10 cellular contexts compared by ENCODE assay signal in genomic region chr1:156858555-156858956, GRCh38. TPM values are rescaled to one million over a fixed set of nuclear protein-coding genes. Genes with fewer than 3 reads are reported as not detected.
DNase-seq lines count a peak whose midpoint lies in the region; ATAC-seq and TF ChIP-seq lines count a peak whose summit lies in the region.
"Had no signal": no experiment of that assay in that cellular context is flagged by ENCODE, and none has a peak within 500 bp of the region (broad histone marks: within the 10 kb centered on the region; RNA-seq: fewer than 3 reads in every experiment).

No MANE protein-coding gene starts in this region.

- peak overlapping the region; percentile 87 for H3K4me3 Mint-ChIP-seq in glutamatergic neuron (ENCODE audit: unreplicated experiment)
- H3K4me3 Mint-ChIP-seq: dendritic cell treated with granulocyte-macrophage colony-stimulating factor and Interleukin-4, amounts not matched to agents 40 ng/mL and 50 ng/mL, for 4 days had no signal

- no peaks in the 10 kb centered on the region for H3K9me3 ChIP-seq in PC-9 (ENCODE audit: insufficient read depth, low read depth)
- no peaks in the 10 kb centered on the region for H3K9me3 ChIP-seq in neuron (ENCODE audit: low read length)

- CTCF ChIA-PET in PC-9 (lab: Charles Lee), result interaction anchor here (0.7 to 1.5 kb wide), 3 partner anchors 38 to 107 kb away, joined by 3 to 8 read pairs (median 3); partner anchors contain the start of gene HDGF

- H3K27ac Mint-ChIP-seq in glutamatergic neuron (ENCODE audit: unreplicated experiment), result peak overlapping the region; percentile 81
- H3K27ac Mint-ChIP-seq: dendritic cell treated with granulocyte-macrophage colony-stimulating factor and Interleukin-4, amounts not matched to agents 40 ng/mL and 50 ng/mL, for 4 days had no signal

- H3K27me3 ChIP-seq in PC-9 (ENCODE audit: insufficient read depth, low read depth), result peaks cover 64% of the 10 kb centered on the region
- peaks cover 83% of the 10 kb centered on the region for H3K27me3 ChIP-seq in neuron (ENCODE audit: insufficient read depth, low read length)

- H3K36me3 Mint-ChIP-seq in glutamatergic neuron (ENCODE audit: unreplicated experiment), result peaks cover 7% of the 10 kb centered on the region

- no peaks in the 10 kb centered on the region for H3F3A ChIP-seq in PC-9 (ENCODE audit: insufficient read depth, low read depth)

- ATAC-seq in GM21723 (IDR thresholded peaks at IDR 0.05; ENCODE audit: unreplicated experiment), result no peak

- H3K9me3 Mint-ChIP-seq in glutamatergic neuron (ENCODE audit: unreplicated experiment), result peaks cover 15% of the 10 kb centered on the region
- H3K9me3 Mint-ChIP-seq: dendritic cell treated with granulocyte-macrophage colony-stimulating factor and Interleukin-4, amounts not matched to agents 40 ng/mL and 50 ng/mL, for 4 days had no signal

- H3K36me3 ChIP-seq in PC-9 (ENCODE audit: low read depth), result no peaks in the 10 kb centered on the region
- no peaks in the 10 kb centered on the region for H3K36me3 ChIP-seq in neuron (ENCODE audit: insufficient read depth, low read length)

- H3K9me2 ChIP-seq in PC-9 (ENCODE audit: insufficient read depth), result no peaks in the 10 kb centered on the region

- H3K4me1 ChIP-seq in PC-9 (replicated peaks; ENCODE audit: insufficient read depth) (peaks cover 12% of the 10 kb centered on the region), neuron (ENCODE audit: insufficient read depth, low read length) (peaks cover 28% of the 10 kb centered on the region)

- BruUV-seq in PC-9 (replicated peaks; lab: Mats Ljungman, UMichigan), result no TSS peak

- H3K79me2 ChIP-seq in PC-9 (ENCODE audit: low read depth), result no peaks in the 10 kb centered on the region

- H3K4me3 ChIP-seq in PC-9 (peak overlapping the region; percentile 40; the same call in 1 of the 2 replicates), neuron (ENCODE audit: low read length) (peak overlapping the region; percentile 3)

- intact Hi-C loops in PC-9 (cut with micrococcal nuclease; ENCODE audit: unreplicated experiment), result loop anchor here (2.0 kb wide), 2 partner anchors 170 to 232 kb away; no protein-coding TSS in a partner anchor

- H3K4me2 ChIP-seq in PC-9, result peak overlapping the region; percentile 83

- H2AFZ ChIP-seq in PC-9, result no peak overlapping the region
- H2AFZ ChIP-seq in neuron (ENCODE audit: low read depth, low read length), result peak overlapping the region; percentile 21

- peaks cover 30% of the 10 kb centered on the region for H3K4me1 Mint-ChIP-seq in glutamatergic neuron (ENCODE audit: low read depth, unreplicated experiment)

- POLR2A ChIA-PET in PC-9 (lab: Charles Lee; ENCODE audit: unreplicated experiment), result interaction anchor here (0.6 kb wide), 1 partner anchor 77 kb away, joined by 3 read pairs; no protein-coding TSS in a partner anchor

- peak; percentile 56 for DNase-seq in NCI-H1092 treated with DMSO at 0.1 percent for 48 hours (lab: John Stamatoyannopoulos, UW)
- no peak for DNase-seq in NCI-H1092 (lab: John Stamatoyannopoulos, UW)
- no peak for DNase-seq in PC-9
- DNase-seq in glutamatergic neuron, result no peak
- DNase-seq in ACHN, result no peak
- DNase-seq in stimulated activated naive CD4-positive, alpha-beta T cell treated with Interleukin-2 at 50 U/mL for 16 hours (lab: John Stamatoyannopoulos, UW), result no peak

- H3K27me3 Mint-ChIP-seq in glutamatergic neuron (ENCODE audit: unreplicated experiment), result peaks cover 15% of the 10 kb centered on the region

- H4K20me1 ChIP-seq in PC-9 (ENCODE audit: insufficient read depth), result no peaks in the 10 kb centered on the region

- in situ Hi-C loops in ACHN (cut with HindIII; ENCODE audit: low pct_ligation_motif_present, low pct_unique_long_range_greater_than_20kb, low sequenced_read_pairs), result no loop called here

- no peak overlapping the region for H3K27ac ChIP-seq in PC-9

- no peak for TF ChIP-seq CTCF in PC-9 (conservative IDR thresholded peaks at IDR 0.05)
- TF ChIP-seq CTCF in glutamatergic neuron (IDR thresholded peaks at IDR 0.05; ENCODE audit: partially characterized antibody, unreplicated experiment), result no peak

RNA-seq across cellular contexts. Expression of gene INSRR, which starts 0.4 kb away (rescaled TPM):
- total RNA-seq in PC-9 (2021), result not detected in 2 replicates
- total RNA-seq in glutamatergic neuron (ENCODE audit: unreplicated experiment), result 6.9 TPM

RNA-seq across cellular contexts. Expression of gene NTRK1, which starts 2.1 kb away (rescaled TPM):
- total RNA-seq in PC-9 (2021) (not detected in 2 replicates), glutamatergic neuron (ENCODE audit: unreplicated experiment) (296 TPM)
- total RNA-seq: HT-29 had no signal

RNA-seq across cellular contexts. Expression of gene PEAR1, which starts 35.0 kb away (rescaled TPM):
- total RNA-seq in PC-9 (2021), result 9.8 and 12.2 TPM in 2 replicates
- total RNA-seq in glutamatergic neuron (ENCODE audit: unreplicated experiment), result 1.2 TPM

RNA-seq across cellular contexts. Expression of gene SH2D2A, which starts 41.9 kb away (rescaled TPM):
- 4.0 and 5.8 TPM in 2 replicates for total RNA-seq in PC-9 (2021)
- 0.86 TPM for total RNA-seq in glutamatergic neuron (ENCODE audit: unreplicated experiment)

Comparison
In these comparisons a context has a peak if more than half of its experiments do, and no peak if none do; other contexts are left out.
1. RNA of gene NTRK1, which starts 2.1 kb away (total RNA-seq): 296 TPM in glutamatergic neuron (single experiment); not detected in PC-9; every median in the first group is over 100 times any median in the second.